17 cellular contexts compared by ENCODE assay signal in the genomic region with DNA sequence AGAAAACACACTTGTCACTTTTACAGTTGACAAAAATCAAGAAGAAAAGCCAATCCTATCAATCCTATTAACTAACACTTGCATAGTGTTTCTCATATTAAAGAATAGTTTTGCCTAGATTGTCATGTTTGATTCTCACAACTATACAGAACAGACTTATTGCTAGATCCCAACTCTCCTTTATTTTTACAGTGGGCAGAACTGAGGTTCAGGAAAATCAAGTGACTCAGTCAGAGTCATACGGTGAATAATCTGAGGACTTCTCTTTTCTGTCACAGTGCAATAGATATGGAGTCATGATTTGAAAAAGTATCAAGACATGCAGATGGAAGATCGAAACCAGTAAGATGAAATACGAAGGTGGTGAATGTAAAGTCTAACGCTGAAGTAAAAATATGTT.
DNase-seq lines count a peak whose midpoint lies in the region; ATAC-seq and TF ChIP-seq lines count a peak whose summit lies in the region.
"Had no signal": no experiment of that assay in that cellular context is flagged by ENCODE, and none has a peak within 500 bp of the region (broad histone marks: within the 10 kb centered on the region; RNA-seq: fewer than 3 reads in every experiment).

No MANE protein-coding gene starts in this region.

- peaks cover 13% of the 10 kb centered on the region for H3K4me1 Mint-ChIP-seq in activated T-cell treated with anti-CD3 and anti-CD28 coated beads, Interleukin-2, amount 50 U/mL, for 72 hours (ENCODE audit: low read depth)
- H3K4me1 Mint-ChIP-seq: activated naive CD8-positive, alpha-beta T cell treated with anti-CD3 and anti-CD28 coated beads, Interleukin-2, amount 10 ng/mL, durations not matched to agents 7 days and 5 days had no signal

- peaks cover 39% of the 10 kb centered on the region for H3K4me1 ChIP-seq in SJSA1 (replicated peaks)
- H3K4me1 ChIP-seq in foreskin keratinocyte: peaks cover 20% of the 10 kb centered on the region

- ATAC-seq in activated T-cell treated with anti-CD3 and anti-CD28 coated beads, Interleukin-2, amount 50 U/mL, for 72 hours (replicated peaks in 1 of 2): peak; percentile 39 to 83
- peak; percentile 87 for ATAC-seq in foreskin keratinocyte
- no peak for ATAC-seq in GM18861 (IDR thresholded peaks at IDR 0.05; ENCODE audit: unreplicated experiment)
- ATAC-seq: right cardiac atrium had no signal

- H3K27ac Mint-ChIP-seq in activated T-cell treated with anti-CD3 and anti-CD28 coated beads, Interleukin-2, amount 50 U/mL, for 72 hours: peak overlapping the region; percentile 47
- H3K27ac Mint-ChIP-seq: activated naive CD8-positive, alpha-beta T cell treated with anti-CD3 and anti-CD28 coated beads, Interleukin-2, amount 10 ng/mL, durations not matched to agents 7 days and 5 days had no signal

- peak overlapping the region in 1 of 2 donors; percentile 63 for H3K4me3 Mint-ChIP-seq in activated T-cell treated with anti-CD3 and anti-CD28 coated beads, Interleukin-2, amount 50 U/mL, for 72 hours
- H3K4me3 Mint-ChIP-seq: activated naive CD8-positive, alpha-beta T cell treated with anti-CD3 and anti-CD28 coated beads, Interleukin-2, amount 10 ng/mL, durations not matched to agents 7 days and 5 days had no signal

- H3K4me3 ChIP-seq in SJSA1: no peak overlapping the region
- H3K4me3 ChIP-seq: testis had no signal

- H3K27me3 Mint-ChIP-seq in activated T-cell treated with anti-CD3 and anti-CD28 coated beads, Interleukin-2, amount 50 U/mL, for 72 hours (ENCODE audit: low read depth): peaks cover 9% of the 10 kb centered on the region
- H3K27me3 Mint-ChIP-seq: activated naive CD8-positive, alpha-beta T cell treated with anti-CD3 and anti-CD28 coated beads, Interleukin-2, amount 10 ng/mL, durations not matched to agents 7 days and 5 days had no signal

- H3K9me3 ChIP-seq in SJSA1 (replicated peaks): no peaks in the 10 kb centered on the region
- H3K9me3 ChIP-seq: testis had no signal

- no peak for DNase-seq in activated T-cell treated with anti-CD3 and anti-CD28 coated beads, Interleukin-2, amount 50 U/mL, for 72 hours
- DNase-seq in activated T-cell treated with anti-CD3 and anti-CD28 coated beads, Interleukin-2, amount 50 U/mL, for 1 hour: no peak
- peak in 1 of 2 experiments; percentile 70 for DNase-seq in SJSA1 (ENCODE audit: low read depth in 1 of 2, low spot score in 2 of 2)
- DNase-seq in foreskin keratinocyte: peak in 1 of 2 donors; percentile 67
- DNase-seq in cerebellar cortex (ENCODE audit: low spot score): no peak
- DNase-seq in superior temporal gyrus (ENCODE audit: extremely low spot score): no peak
- DNase-seq in DMS 273 treated with DMSO at 0.1 percent for 48 hours (lab: John Stamatoyannopoulos, UW): no peak
- DNase-seq: activated naive CD8-positive, alpha-beta T cell treated with anti-CD3 and anti-CD28 coated beads, Interleukin-2, amount 10 ng/mL, durations not matched to agents 7 days and 5 days; DMS79; effector CD4-positive, alpha-beta T cell; NCI-H1436; NCI-H82; right cardiac atrium; T-helper 1 cell; testis had no signal

- H3K36me3 Mint-ChIP-seq in activated T-cell treated with anti-CD3 and anti-CD28 coated beads, Interleukin-2, amount 50 U/mL, for 72 hours (ENCODE audit: insufficient read depth in 2 of 2): no peaks in the 10 kb centered on the region
- H3K36me3 Mint-ChIP-seq: activated naive CD8-positive, alpha-beta T cell treated with anti-CD3 and anti-CD28 coated beads, Interleukin-2, amount 10 ng/mL, durations not matched to agents 7 days and 5 days had no signal

- H3K27me3 ChIP-seq in SJSA1 (replicated peaks): no peaks in the 10 kb centered on the region
- no peaks in the 10 kb centered on the region for H3K27me3 ChIP-seq in foreskin keratinocyte
- H3K27me3 ChIP-seq: testis had no signal

- H3K9me3 Mint-ChIP-seq in activated T-cell treated with anti-CD3 and anti-CD28 coated beads, Interleukin-2, amount 50 U/mL, for 72 hours: peaks cover 2 to 3% of the 10 kb centered on the region in 2 donors

- no peak for TF ChIP-seq CTCF in foreskin keratinocyte (conservative IDR thresholded peaks at IDR 0.05)

- H3K27ac ChIP-seq in SJSA1: peak overlapping the region; percentile 93
- H3K27ac ChIP-seq in foreskin keratinocyte: peak overlapping the region; percentile 77
- H3K27ac ChIP-seq: HL-60, testis had no signal

- no peaks in the 10 kb centered on the region for H3K36me3 ChIP-seq in SJSA1
